18 cellular contexts compared by ENCODE assay signal in the genomic region with DNA sequence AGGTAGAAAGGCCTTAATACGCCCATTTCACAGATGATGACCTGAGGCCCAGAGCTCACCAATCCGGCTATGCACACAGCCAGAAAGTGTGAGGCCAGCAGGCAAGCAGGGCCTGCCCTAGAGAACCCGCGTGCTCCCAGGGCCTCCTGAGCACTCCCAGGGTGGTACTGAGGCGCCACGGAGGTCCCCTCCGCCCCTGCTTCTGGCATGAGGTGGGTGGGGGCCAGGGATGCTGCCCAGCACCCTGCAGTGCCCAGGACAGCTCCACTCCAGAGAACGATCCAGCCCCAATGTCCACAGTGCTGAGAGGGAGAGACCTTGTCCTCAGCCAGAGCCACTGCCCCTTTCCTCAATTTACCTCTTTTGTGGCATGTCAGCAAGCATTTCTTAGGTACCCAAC. TPM values are rescaled to one million over a fixed set of nuclear protein-coding genes. Genes with fewer than 3 reads are reported as not detected.
A peak's percentile ranks its signal among the peaks of the same experiment; 100 is the strongest.
DNase-seq lines count a peak whose midpoint lies in the region; ATAC-seq, FAIRE-seq and TF ChIP-seq lines count a peak whose summit lies in the region.
"Had no signal": no experiment of that assay in that cellular context is flagged by ENCODE, and none has a peak within 500 bp of the region (broad histone marks: within the 10 kb centered on the region; RNA-seq: fewer than 3 reads in every experiment).

No MANE protein-coding gene starts in this region.

- H4K20me1 ChIP-seq in K562 (replicated peaks; ENCODE audit: control insufficient read depth, insufficient read depth, low read length) = peaks cover 22% of the 10 kb centered on the region

- TF ChIP-seq RAD21 in K562 (CRISPR knock-in tag; conservative IDR thresholded peaks at IDR 0.05 in 1 of 2, IDR thresholded peaks at IDR 0.05 in 1 of 2) = no peak

- DNase-seq in left ventricle myocardium inferior (no peak), Right ventricle myocardium superior (no peak), K562 (ENCODE audit: extremely low read depth in 1 of 4, low spot score in 3 of 4) (no peak), trophoblast cell (no peak), T-helper 1 cell (no peak), hepatic stellate cell (ENCODE audit: low spot score) (no peak)
- no peak for DNase-seq in stimulated activated CD4-positive, alpha-beta T cell treated with anti-CD3 and anti-CD28 coated beads, Interleukin-2, amount 100 ng/mL, for 24 hours
- DNase-seq: AML-193, Kasumi-1, NCI-H1417, NCI-H187, NCI-H2107, NCI-H446 treated with DMSO at 0.1 percent for 48 hours, NCI-H526 treated with DMSO at 0.1 percent for 48 hours, OCI-M1 had no signal

- H3K27me3 ChIP-seq in left ventricle myocardium inferior (ENCODE audit: low read depth) (no peaks in the 10 kb centered on the region), K562 (ENCODE audit: control insufficient read depth in 2 of 2, insufficient read depth in 2 of 2, low read length in 2 of 2) (no peaks in the 10 kb centered on the region), trophoblast cell (ENCODE audit: insufficient read depth, low read length) (no peaks in the 10 kb centered on the region)
- H3K27me3 ChIP-seq: SJSA1 had no signal

- TF ChIP-seq POLR2A in K562 (conservative IDR thresholded peaks at IDR 0.05) = no peak

- H3K79me2 ChIP-seq in K562 (ENCODE audit: control insufficient read depth, insufficient read depth, low read length) (peaks cover 50% of the 10 kb centered on the region), trophoblast cell (ENCODE audit: control insufficient read depth, insufficient read depth, low read length, poor library complexity) (peaks cover 6% of the 10 kb centered on the region)

- ATAC-seq in Right ventricle myocardium superior (ENCODE audit: poor library complexity) (no peak), K562 (no peak)

- H3K14ac ChIP-seq in trophoblast cell (ENCODE audit: low read length) = no peak overlapping the region

- H3K4me3 ChIP-seq in left ventricle myocardium inferior (no peak overlapping the region), K562 (no peak overlapping the region), trophoblast cell (ENCODE audit: low read depth, low read length) (no peak overlapping the region)
- H3K4me3 ChIP-seq: SJSA1 had no signal

- no peaks in the 10 kb centered on the region for H3K79me1 ChIP-seq in trophoblast cell (ENCODE audit: low read length)

- H3K23ac ChIP-seq in trophoblast cell (ENCODE audit: low read length) = no peak overlapping the region

- TF ChIP-seq EP300 in K562 (IDR thresholded peaks at IDR 0.05; ENCODE audit: low read length) = no peak

- no peak overlapping the region for H4K91ac ChIP-seq in trophoblast cell (ENCODE audit: low read depth, low read length)

- POLR2A ChIA-PET in K562 (lab: Yijun Ruan, JAX) = interaction anchor here (0.5 to 2.6 kb wide), 3 partner anchors 12 to 604 kb away, joined by 3 to 12 read pairs (median 3); no protein-coding TSS in a partner anchor

- peaks cover 46% of the 10 kb centered on the region for H3K36me3 ChIP-seq in left ventricle myocardium inferior
- peaks cover 77% of the 10 kb centered on the region; the same call in 2 of the 3 replicates for H3K36me3 ChIP-seq in K562 (ENCODE audit: control insufficient read depth, insufficient read depth, low read length)
- H3K36me3 ChIP-seq in trophoblast cell (ENCODE audit: control insufficient read depth in 1 of 2, insufficient read depth in 2 of 2, low read length in 2 of 2) = peaks cover 65 to 69% of the 10 kb centered on the region in 2 experiments

- TF ChIP-seq CTCF in left ventricle myocardium inferior (IDR thresholded peaks at IDR 0.05; ENCODE audit: borderline replicate concordance) (no peak), K562 (IDR thresholded peaks at IDR 0.05 in 2 of 3, conservative IDR thresholded peaks at IDR 0.05 in 1 of 3; ENCODE audit: insufficient read depth in 2 of 3, low read depth in 1 of 3, low read length in 3 of 3) (no peak)

- H2BK12ac ChIP-seq in trophoblast cell (ENCODE audit: low read length) = no peak overlapping the region

- H2AFZ ChIP-seq in K562 (ENCODE audit: low read depth, low read length) (no peak overlapping the region), trophoblast cell (ENCODE audit: insufficient read depth, low read length, poor library complexity) (no peak overlapping the region)

- H2BK120ac ChIP-seq in trophoblast cell (ENCODE audit: insufficient read depth, low read length, poor library complexity) = no peak overlapping the region

- CTCF ChIA-PET in K562 (lab: Yijun Ruan, JAX; ENCODE audit: low intra/inter-chr PET ratio) = no interaction called here

- no peak overlapping the region for H2BK5ac ChIP-seq in trophoblast cell (ENCODE audit: low read depth, low read length, poor library complexity)

- in situ Hi-C loops in K562 (cut with MboI) = no loop called here

- no TSS peak for BruUV-seq in K562 (replicated peaks; lab: Mats Ljungman, UMichigan)

- H3K18ac ChIP-seq in trophoblast cell (ENCODE audit: low read length) = no peak overlapping the region

- FAIRE-seq in K562 (lab: Jason Lieb, UNC) = no peak
- FAIRE-seq: RCC 7860 had no signal

- H3K4me1 ChIP-seq in left ventricle myocardium inferior (peaks cover 49% of the 10 kb centered on the region), K562 (replicated peaks in 1 of 2; ENCODE audit: control insufficient read depth in 2 of 2, insufficient read depth in 2 of 2, low read length in 2 of 2) (peaks cover 0 to 44% of the 10 kb centered on the region in 2 experiments; a peak in 2 of 5 replicates), trophoblast cell (ENCODE audit: control insufficient read depth in 1 of 2, insufficient read depth in 2 of 2, low read length in 2 of 2) (peaks cover 9 to 12% of the 10 kb centered on the region in 2 experiments)
- H3K4me1 ChIP-seq: SJSA1 had no signal

- no peak overlapping the region for H4K12ac ChIP-seq in trophoblast cell (ENCODE audit: low read depth, low read length)

- H2AK5ac ChIP-seq in trophoblast cell (ENCODE audit: low read length) = no peak overlapping the region

- H4K8ac ChIP-seq in trophoblast cell (ENCODE audit: low read depth, low read length) = no peak overlapping the region

- no peak overlapping the region for H3K4me2 ChIP-seq in K562 (ENCODE audit: insufficient read depth, low read length)
- H3K4me2 ChIP-seq in trophoblast cell (ENCODE audit: low read length) = no peak overlapping the region

- H3K9ac ChIP-seq in K562 (ENCODE audit: insufficient read depth in 1 of 2, low read depth in 2 of 2, low read length in 2 of 2) (peak overlapping the region in 1 of 2 experiments; percentile 26; a peak in 1 of 4 replicates), trophoblast cell (ENCODE audit: low read length) (no peak overlapping the region)

- peak overlapping the region; percentile 84 for H3K27ac ChIP-seq in left ventricle myocardium inferior (replicated peaks)
- no peak overlapping the region for H3K27ac ChIP-seq in K562 (ENCODE audit: extremely low read depth, low read depth, low read length)
- no peak overlapping the region for H3K27ac ChIP-seq in trophoblast cell (ENCODE audit: low read depth, low read length)
- H3K27ac ChIP-seq: SJSA1 had no signal

- peak overlapping the region; percentile 3 for H3K4ac ChIP-seq in trophoblast cell (ENCODE audit: low read depth, low read length)

- no peaks in the 10 kb centered on the region for H3K9me3 ChIP-seq in left ventricle myocardium inferior (replicated peaks)
- no peaks in the 10 kb centered on the region for H3K9me3 ChIP-seq in K562 (replicated peaks; ENCODE audit: control insufficient read depth, insufficient read depth, low read depth, low read length)
- no peaks in the 10 kb centered on the region for H3K9me3 ChIP-seq in trophoblast cell (ENCODE audit: insufficient read depth, low read depth, low read length)
- H3K9me3 ChIP-seq: SJSA1 had no signal

- intact Hi-C loops in left ventricle myocardium inferior (cut with micrococcal nuclease) (no loop called here), Right ventricle myocardium superior (cut with DNase I) (no loop called here), K562 (cut with micrococcal nuclease) (no loop called here)

- no peaks in the 10 kb centered on the region for H3K9me1 ChIP-seq in K562 (ENCODE audit: control insufficient read depth, insufficient read depth, low read length)

- WGBS in K562 (ENCODE audit: insufficient coverage, low coverage, missing lambda C conversion rate) = 98% methylated on average over 8 of the region's 8 CpGs
- WGBS in trophoblast cell (ENCODE audit: extremely low coverage, insufficient coverage, insufficient read length) = no CpG with 5 or more reads among the region's 8 CpGs

RNA-seq across cellular contexts. Expression of gene SGTA, which starts 13.9 kb away (rescaled TPM):
- total RNA-seq in left ventricle myocardium inferior (72.6 TPM), Right ventricle myocardium superior (56.6 TPM), K562 (2014; rRNA removed) (73.2 and 106 TPM in 2 replicates), K562 (2014; rRNA removed; fragmentation: Illumina TruSeq; extraction: Trizol) (16.2 and 18.1 TPM in 2 replicates), K562 (2015; rRNA removed; fragmentation: Illumina TruSeq; extraction: Trizol) (49.9 and 50.8 TPM in 2 replicates), K562 (2021) (106 and 110 TPM in 2 replicates)
- 53.5 and 114 TPM in 2 replicates for total RNA-seq in K562 (2011; cell fraction: chromatin; rRNA removed; ENCODE audit: low replicate concordance)
- 73.2 and 78.7 TPM in 2 replicates for total RNA-seq in K562 (2011; cell fraction: nucleolus; rRNA removed)
- total RNA-seq in K562 (2011; cell fraction: nucleoplasm; rRNA removed) = 57.0 and 59.8 TPM in 2 replicates
- polyA plus RNA-seq in K562 (2011; rRNA removed) (44.5 and 67.3 TPM in 2 replicates), K562 (2014; fragmentation: Illumina TruSeq; extraction: Trizol) (72.3 and 101 TPM in 2 replicates), K562 (2014; fragmentation: Nextera tagmentation; extraction: Ambion mirVana) (1 to 10 TPM; 1.4 to 4.8 TPM), K562 (2014; rRNA removed) (87.3 and 89.9 TPM in 2 replicates)
- polyA plus RNA-seq in K562 (2011; cell fraction: cytosol; rRNA removed) = 73.0 and 146 TPM in 2 replicates
- 65.8 and 104 TPM in 2 replicates for polyA plus RNA-seq in K562 (2011; cell fraction: nucleus; rRNA removed)
- polyA plus RNA-seq in K562 (2012) = 77.3 and 87.1 TPM in 2 replicates
- 10.3 and 19.1 TPM in 2 replicates for polyA minus RNA-seq in K562 (2011; rRNA and poly(A)+ RNA removed)
- 38.4 and 40.7 TPM in 2 replicates for polyA minus RNA-seq in K562 (2011; cell fraction: cytosol; rRNA and poly(A)+ RNA removed)
- 17.5 and 20.0 TPM in 2 replicates for polyA minus RNA-seq in K562 (2011; cell fraction: nucleus; rRNA and poly(A)+ RNA removed)
- polyA plus RNA-seq in trophoblast cell (2013) = 104 and 107 TPM in 2 replicates

RNA-seq across cellular contexts. Expression of gene THOP1, which starts 16.1 kb away (rescaled TPM):
- total RNA-seq in left ventricle myocardium inferior (60.9 TPM), Right ventricle myocardium superior (52.6 TPM), K562 (2014; rRNA removed) (255 and 325 TPM in 2 replicates), K562 (2014; rRNA removed; fragmentation: Illumina TruSeq; extraction: Trizol) (43.6 and 58.2 TPM in 2 replicates), K562 (2015; rRNA removed; fragmentation: Illumina TruSeq; extraction: Trizol) (97.6 and 106 TPM in 2 replicates), K562 (2021) (193 and 203 TPM in 2 replicates)
- 161 and 433 TPM in 2 replicates for total RNA-seq in K562 (2011; cell fraction: chromatin; rRNA removed; ENCODE audit: low replicate concordance)
- total RNA-seq in K562 (2011; cell fraction: nucleolus; rRNA removed) = 163 and 178 TPM in 2 replicates
- 128 and 148 TPM in 2 replicates for total RNA-seq in K562 (2011; cell fraction: nucleoplasm; rRNA removed)
- polyA plus RNA-seq in K562 (2011; rRNA removed) (96.1 and 122 TPM in 2 replicates), K562 (2014; fragmentation: Illumina TruSeq; extraction: Trizol) (77.3 and 106 TPM in 2 replicates), K562 (2014; fragmentation: Nextera tagmentation; extraction: Ambion mirVana) (1 to 10 TPM; 1.3 to 2.0 TPM), K562 (2014; rRNA removed) (174 and 181 TPM in 2 replicates)
- polyA plus RNA-seq in K562 (2011; cell fraction: cytosol; rRNA removed) = 93.4 and 185 TPM in 2 replicates
- 299 and 377 TPM in 2 replicates for polyA plus RNA-seq in K562 (2011; cell fraction: nucleus; rRNA removed)
- 128 and 152 TPM in 2 replicates for polyA plus RNA-seq in K562 (2012)
- 65.6 and 91.6 TPM in 2 replicates for polyA minus RNA-seq in K562 (2011; rRNA and poly(A)+ RNA removed)
- polyA minus RNA-seq in K562 (2011; cell fraction: cytosol; rRNA and poly(A)+ RNA removed) = 90.0 and 90.6 TPM in 2 replicates
- polyA minus RNA-seq in K562 (2011; cell fraction: nucleus; rRNA and poly(A)+ RNA removed) = 35.1 and 68.2 TPM in 2 replicates
- polyA plus RNA-seq in trophoblast cell (2013) = 71.6 and 74.6 TPM in 2 replicates

RNA-seq across cellular contexts. Expression of gene SLC39A3, which starts 29.4 kb away (rescaled TPM):
- total RNA-seq in left ventricle myocardium inferior (22.6 TPM), Right ventricle myocardium superior (20.2 TPM), K562 (2014; rRNA removed) (161 and 172 TPM in 2 replicates), K562 (2014; rRNA removed; fragmentation: Illumina TruSeq; extraction: Trizol) (58.6 and 93.5 TPM in 2 replicates), K562 (2015; rRNA removed; fragmentation: Illumina TruSeq; extraction: Trizol) (87.1 and 91.3 TPM in 2 replicates), K562 (2021) (149 and 152 TPM in 2 replicates)
- total RNA-seq in K562 (2011; cell fraction: chromatin; rRNA removed; ENCODE audit: low replicate concordance) = 117 and 251 TPM in 2 replicates
- total RNA-seq in K562 (2011; cell fraction: nucleolus; rRNA removed) = 298 and 302 TPM in 2 replicates
- 179 and 217 TPM in 2 replicates for total RNA-seq in K562 (2011; cell fraction: nucleoplasm; rRNA removed)
- polyA plus RNA-seq in K562 (2011; rRNA removed) (127 and 145 TPM in 2 replicates), K562 (2014; fragmentation: Illumina TruSeq; extraction: Trizol) (215 and 268 TPM in 2 replicates), K562 (2014; fragmentation: Nextera tagmentation; extraction: Ambion mirVana) (1 to 10 TPM; 2.3 to 3.6 TPM), K562 (2014; rRNA removed) (165 and 173 TPM in 2 replicates)
- 193 and 267 TPM in 2 replicates for polyA plus RNA-seq in K562 (2011; cell fraction: cytosol; rRNA removed)
- 120 and 140 TPM in 2 replicates for polyA plus RNA-seq in K562 (2011; cell fraction: nucleus; rRNA removed)
- polyA plus RNA-seq in K562 (2012) = 107 and 221 TPM in 2 replicates
- 62.5 and 83.9 TPM in 2 replicates for polyA minus RNA-seq in K562 (2011; rRNA and poly(A)+ RNA removed)
- 76.8 and 77.8 TPM in 2 replicates for polyA minus RNA-seq in K562 (2011; cell fraction: cytosol; rRNA and poly(A)+ RNA removed)
- 36.1 and 44.7 TPM in 2 replicates for polyA minus RNA-seq in K562 (2011; cell fraction: nucleus; rRNA and poly(A)+ RNA removed)
- 22.5 and 23.8 TPM in 2 replicates for polyA plus RNA-seq in trophoblast cell (2013)

RNA-seq across cellular contexts. Expression of gene DIRAS1, which starts 48.0 kb away (rescaled TPM):
- total RNA-seq in left ventricle myocardium inferior (195 TPM), Right ventricle myocardium superior (216 TPM), K562 (2014; rRNA removed) (2.2 and 3.3 TPM in 2 replicates), K562 (2014; rRNA removed; fragmentation: Illumina TruSeq; extraction: Trizol) (2.3 TPM in 2 replicates), K562 (2015; rRNA removed; fragmentation: Illumina TruSeq; extraction: Trizol) (2.9 and 3.3 TPM in 2 replicates), K562 (2021) (12.0 and 12.8 TPM in 2 replicates)
- total RNA-seq in K562 (2011; cell fraction: chromatin; rRNA removed; ENCODE audit: low replicate concordance) = 5.2 and 12.7 TPM in 2 replicates
- total RNA-seq in K562 (2011; cell fraction: nucleolus; rRNA removed) = 5.7 and 6.5 TPM in 2 replicates
- 4.3 and 5.3 TPM in 2 replicates for total RNA-seq in K562 (2011; cell fraction: nucleoplasm; rRNA removed)
- polyA plus RNA-seq in K562 (2011; rRNA removed) (7.3 and 12.0 TPM in 2 replicates), K562 (2014; fragmentation: Illumina TruSeq; extraction: Trizol) (3.8 and 4.9 TPM in 2 replicates), K562 (2014; fragmentation: Nextera tagmentation; extraction: Ambion mirVana) (under 1 TPM; 0.11 to 0.18 TPM), K562 (2014; rRNA removed) (4.7 and 6.0 TPM in 2 replicates)
- polyA plus RNA-seq in K562 (2011; cell fraction: cytosol; rRNA removed) = 8.0 and 16.3 TPM in 2 replicates
- polyA plus RNA-seq in K562 (2011; cell fraction: nucleus; rRNA removed) = 10.3 and 10.5 TPM in 2 replicates
- 5.1 and 7.3 TPM in 2 replicates for polyA plus RNA-seq in K562 (2012)
- 10.2 and 11.4 TPM in 2 replicates for polyA minus RNA-seq in K562 (2011; rRNA and poly(A)+ RNA removed)
- polyA minus RNA-seq in K562 (2011; cell fraction: cytosol; rRNA and poly(A)+ RNA removed) = 8.0 and 8.7 TPM in 2 replicates
- polyA minus RNA-seq in K562 (2011; cell fraction: nucleus; rRNA and poly(A)+ RNA removed) = 1.8 and 2.6 TPM in 2 replicates
- 0.25 and 0.42 TPM in 2 replicates for polyA plus RNA-seq in trophoblast cell (2013)
- total RNA-seq: SJSA1 had no signal
- polyA plus RNA-seq: CD14-positive monocyte had no signal

RNA-seq across cellular contexts. Expression of gene ZNF554, which starts 50.5 kb away (rescaled TPM):
- total RNA-seq in left ventricle myocardium inferior (4.2 TPM), Right ventricle myocardium superior (4.3 TPM), K562 (2014; rRNA removed) (1.2 and 1.5 TPM in 2 replicates), K562 (2014; rRNA removed; fragmentation: Illumina TruSeq; extraction: Trizol) (1.0 and 1.4 TPM in 2 replicates), K562 (2015; rRNA removed; fragmentation: Illumina TruSeq; extraction: Trizol) (1.1 and 1.3 TPM in 2 replicates), K562 (2021) (1.3 and 1.8 TPM in 2 replicates)
- 3.7 and 5.4 TPM in 2 replicates for total RNA-seq in K562 (2011; cell fraction: chromatin; rRNA removed; ENCODE audit: low replicate concordance)
- 2.8 and 2.9 TPM in 2 replicates for total RNA-seq in K562 (2011; cell fraction: nucleolus; rRNA removed)
- total RNA-seq in K562 (2011; cell fraction: nucleoplasm; rRNA removed) = 3.2 and 4.7 TPM in 2 replicates
- polyA plus RNA-seq in K562 (2011; rRNA removed) (1.3 and 1.5 TPM in 2 replicates), K562 (2014; fragmentation: Illumina TruSeq; extraction: Trizol) (0.89 and 1.0 TPM in 2 replicates), K562 (2014; fragmentation: Nextera tagmentation; extraction: Ambion mirVana) (under 1 TPM; 0.07 to 0.31 TPM), K562 (2014; rRNA removed) (1.1 and 1.4 TPM in 2 replicates)
- polyA plus RNA-seq in K562 (2011; cell fraction: cytosol; rRNA removed) = 0.78 and 1.0 TPM in 2 replicates
- 1.5 and 2.0 TPM in 2 replicates for polyA plus RNA-seq in K562 (2011; cell fraction: nucleus; rRNA removed)
- polyA plus RNA-seq in K562 (2012) = 0.64 and 1.4 TPM in 2 replicates
- polyA minus RNA-seq in K562 (2011; rRNA and poly(A)+ RNA removed) = 2.5 and 3.2 TPM in 2 replicates
- polyA minus RNA-seq in K562 (2011; cell fraction: cytosol; rRNA and poly(A)+ RNA removed) = 0.64 and 1.5 TPM in 2 replicates
- polyA minus RNA-seq in K562 (2011; cell fraction: nucleus; rRNA and poly(A)+ RNA removed) = 0.81 and 1.3 TPM in 2 replicates
- polyA plus RNA-seq in trophoblast cell (2013) = 4.9 and 5.0 TPM in 2 replicates
